9 cellular contexts compared by ENCODE assay signal in the genomic region with DNA sequence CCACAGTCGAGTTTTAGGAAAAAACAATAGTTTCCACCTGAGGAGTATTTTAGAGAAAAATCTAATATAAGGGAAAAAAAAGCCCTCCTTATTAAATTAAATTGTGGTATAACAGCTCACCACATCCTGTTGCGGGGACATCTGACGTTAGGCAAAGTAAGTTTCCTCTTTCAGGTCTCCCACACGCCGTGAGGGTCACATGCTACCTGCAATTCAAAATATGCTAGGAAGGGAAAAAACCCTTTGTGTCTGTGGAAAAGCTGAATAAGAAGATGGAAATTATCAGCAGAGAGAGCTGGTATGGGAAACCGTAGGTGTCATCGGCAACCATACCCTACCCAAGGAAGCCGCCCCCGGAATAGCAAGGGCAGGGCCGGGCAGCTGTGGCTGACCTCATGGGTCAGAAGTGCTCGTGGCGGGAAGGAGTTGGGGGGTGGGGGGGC.
DNase-seq lines count a peak whose midpoint lies in the region; ATAC-seq and TF ChIP-seq lines count a peak whose summit lies in the region.
"Had no signal": no experiment of that assay in that cellular context is flagged by ENCODE, and none has a peak within 500 bp of the region (broad histone marks: within the 10 kb centered on the region; RNA-seq: fewer than 3 reads in every experiment).

No MANE protein-coding gene starts in this region.

- peaks cover 12% of the 10 kb centered on the region for H3K36me3 Mint-ChIP-seq in activated CD4-positive, alpha-beta memory T cell treated with anti-CD3 and anti-CD28 coated beads for 36 hours
- H3K36me3 Mint-ChIP-seq in mesothelial cell of epicardium: no peaks in the 10 kb centered on the region

- no peaks in the 10 kb centered on the region for H3K27me3 Mint-ChIP-seq in activated CD4-positive, alpha-beta memory T cell treated with anti-CD3 and anti-CD28 coated beads for 36 hours
- H3K27me3 Mint-ChIP-seq in mesothelial cell of epicardium (ENCODE audit: low read depth): peaks cover 8% of the 10 kb centered on the region

- POLR2A ChIA-PET in activated CD4-positive, alpha-beta memory T cell treated with anti-CD3 and anti-CD28 coated beads for 36 hours (lab: Charles Lee): interaction anchor here (0.8 to 2.9 kb wide), 11 partner anchors 17 to 159 kb away, joined by 3 to 63 read pairs (median 12); a partner anchor contains a TSS

- peaks cover 0 to 14% (median 11%) of the 10 kb centered on the region in 9 donors for H3K36me3 ChIP-seq in heart left ventricle
- H3K36me3 ChIP-seq in ovary: no peaks in the 10 kb centered on the region

- no peak for ATAC-seq in heart left ventricle
- no peak for ATAC-seq in Right ventricle myocardium superior (ENCODE audit: poor library complexity)
- ATAC-seq in HG03520 (IDR thresholded peaks at IDR 0.05; ENCODE audit: unreplicated experiment): peak; percentile 47
- ATAC-seq: left colon had no signal

- 71 to 88% (median 81%) methylated on average over 12 of the region's 12 CpGs for WGBS in heart left ventricle, 4 donors
- 84 to 94% (median 91%) methylated on average over 12 of the region's 12 CpGs for WGBS in ovary, 3 donors

- TF ChIP-seq CTCF in heart left ventricle (IDR thresholded peaks at IDR 0.05): no peak
- no peak for TF ChIP-seq CTCF in mesothelial cell of epicardium (IDR thresholded peaks at IDR 0.05; ENCODE audit: unreplicated experiment)
- no peak for TF ChIP-seq CTCF in ovary (IDR thresholded peaks at IDR 0.05)

- peaks cover 63% of the 10 kb centered on the region for H3K4me1 Mint-ChIP-seq in activated CD4-positive, alpha-beta memory T cell treated with anti-CD3 and anti-CD28 coated beads for 36 hours (ENCODE audit: low read depth)
- peaks cover 19% of the 10 kb centered on the region for H3K4me1 Mint-ChIP-seq in mesothelial cell of epicardium

- H3K27ac Mint-ChIP-seq in activated CD4-positive, alpha-beta memory T cell treated with anti-CD3 and anti-CD28 coated beads for 36 hours: peak overlapping the region; percentile 99
- H3K27ac Mint-ChIP-seq in mesothelial cell of epicardium: peak overlapping the region; percentile 44

- intact Hi-C loops in heart left ventricle (cut with DNase I): no loop called here
- intact Hi-C loops in Right ventricle myocardium superior (cut with DNase I): no loop called here
- intact Hi-C loops in activated CD4-positive, alpha-beta memory T cell treated with anti-CD3 and anti-CD28 coated beads for 36 hours (cut with micrococcal nuclease): loop anchor here (1.0 to 10.0 kb wide), 8 partner anchors 19 to 459 kb away; a partner anchor contains a TSS
- intact Hi-C loops in ovary (cut with DNase I): no loop called here

- H3K27me3 ChIP-seq in heart left ventricle: no peaks in the 10 kb centered on the region
- no peaks in the 10 kb centered on the region for H3K27me3 ChIP-seq in ovary

- H3K27ac ChIP-seq in heart left ventricle (peak overlapping the region in 1 of 12 donors; percentile 83), ovary (no peak overlapping the region)

- DNase-seq in heart left ventricle (peak in 3 of 5 donors; percentile 2 to 21 (median 9)), Right ventricle myocardium superior (no peak), mesothelial cell of epicardium (ENCODE audit: low spot score in 2 of 2, unreplicated experiment in 2 of 2) (no peak), ureter (ENCODE audit: low spot score) (peak; percentile 40), G401 (ENCODE audit: low spot score) (no peak), ovary (no peak)
- peak; percentile 88 for DNase-seq in activated CD4-positive, alpha-beta memory T cell treated with anti-CD3 and anti-CD28 coated beads for 36 hours

- CTCF ChIA-PET in activated CD4-positive, alpha-beta memory T cell treated with anti-CD3 and anti-CD28 coated beads for 36 hours (lab: Charles Lee): interaction anchor here (0.8 to 10.3 kb wide), 9 partner anchors 15 to 144 kb away, joined by 3 to 176 read pairs (median 12); a partner anchor contains a TSS

- H3K4me3 Mint-ChIP-seq in activated CD4-positive, alpha-beta memory T cell treated with anti-CD3 and anti-CD28 coated beads for 36 hours: peak overlapping the region; percentile 75
- no peak overlapping the region for H3K4me3 Mint-ChIP-seq in mesothelial cell of epicardium

- no peaks in the 10 kb centered on the region for H3K9me3 Mint-ChIP-seq in activated CD4-positive, alpha-beta memory T cell treated with anti-CD3 and anti-CD28 coated beads for 36 hours
- H3K9me3 Mint-ChIP-seq in mesothelial cell of epicardium: no peaks in the 10 kb centered on the region

- no peak for TF ChIP-seq EP300 in ovary (IDR thresholded peaks at IDR 0.05)

- H3K4me1 ChIP-seq in heart left ventricle (peaks cover 0 to 40% (median 18%) of the 10 kb centered on the region in 12 donors), ovary (ENCODE audit: insufficient read depth) (peaks cover 6% of the 10 kb centered on the region)

- H3K9me3 ChIP-seq in heart left ventricle: no peaks in the 10 kb centered on the region
- no peaks in the 10 kb centered on the region for H3K9me3 ChIP-seq in ovary

- TF ChIP-seq POLR2A in heart left ventricle (IDR thresholded peaks at IDR 0.05): no peak
- no peak for TF ChIP-seq POLR2A in ovary (IDR thresholded peaks at IDR 0.05)

- H3K4me3 ChIP-seq in heart left ventricle (peak overlapping the region in 1 of 12 donors; percentile 23), ovary (no peak overlapping the region)

- in situ Hi-C loops in G401 (cut with HindIII; ENCODE audit: low sequenced_read_pairs): no loop called here

Comparison
In these comparisons a context has a peak if more than half of its experiments do, and no peak if none do; other contexts are left out.
1. DNase-seq: peak in heart left ventricle (3 of 5), activated CD4-positive, alpha-beta memory T cell treated with anti-CD3 and anti-CD28 coated beads for 36 hours (single experiment) and ureter (single experiment); none in Right ventricle myocardium superior (single experiment), mesothelial cell of epicardium (0 of 2), G401 (single experiment) and ovary (0 of 5).